In genomic region chr7:116500071-116500853, GRCh38 we compare ENCODE assay signal across 8 cellular contexts. TPM values are rescaled to one million over a fixed set of nuclear protein-coding genes. Genes with fewer than 3 reads are reported as not detected.
DNase-seq lines count a peak whose midpoint lies in the region; ATAC-seq, FAIRE-seq and TF ChIP-seq lines count a peak whose summit lies in the region.

No MANE protein-coding gene starts in this region.

- no peak for TF ChIP-seq POLR2A in GM12891 (IDR thresholded peaks at IDR 0.05; ENCODE audit: low read depth, low read length)

- intact Hi-C loops in left colon (cut with DNase I, micrococcal nuclease) = no loop called here

- H3K36me3 ChIP-seq in HEK293 (ENCODE audit: control insufficient read depth in 2 of 2, insufficient read depth in 1 of 2, low read length in 2 of 2) = peaks cover 0 to under 1% of the 10 kb centered on the region in 2 experiments; a peak in 1 of 3 replicates
- H3K36me3 ChIP-seq in SK-N-MC (ENCODE audit: insufficient read depth, low read length) = peaks cover 38% of the 10 kb centered on the region

- peaks cover 4% of the 10 kb centered on the region; the same call in 1 of the 2 replicates for H3K4me1 ChIP-seq in HEK293 (ENCODE audit: control insufficient read depth, insufficient read depth, low read length)

- H3K27ac ChIP-seq in HEK293 (ENCODE audit: extremely low read depth, low read depth, low read length) (peak overlapping the region; percentile 83), SK-N-MC (peak overlapping the region; percentile 81)

- peak; percentile 40; the same call in 1 of the 2 replicates for TF ChIP-seq CTCF in HEK293 (tag by site-specific recombination; IDR thresholded peaks at IDR 0.05)

- CTCF ChIA-PET in HEK293 (lab: Yijun Ruan, JAX) = interaction anchor here (0.6 to 0.9 kb wide), 3 partner anchors 15 to 320 kb away, joined by 3 to 4 read pairs (median 3); no protein-coding TSS in a partner anchor

- peak overlapping the region; percentile 93 for H3K9ac ChIP-seq in SK-N-MC (ENCODE audit: insufficient read length)

- POLR2A ChIA-PET in HEK293 (lab: Yijun Ruan, JAX) = interaction anchor here (0.8 to 1.2 kb wide), 3 partner anchors 11 to 58 kb away, joined by 3 to 8 read pairs (median 5); partner anchors contain the start of gene CAV1

- no peak for FAIRE-seq in GM12891 (lab: Jason Lieb, UNC)

- DNase-seq in ELF-1 (ENCODE audit: low read depth, low spot score) (peak; percentile 56), SK-N-MC (ENCODE audit: low read depth, low spot score) (no peak), left colon (peak in 1 of 2 donors; percentile 19), GM12891 (ENCODE audit: insufficient read length, low spot score) (no peak)
- DNase-seq in central memory CD4-positive, alpha-beta T cell = peak; percentile 12
- peak in 2 of 3 donors; percentile 27 to 30 for DNase-seq in stimulated activated CD4-positive, alpha-beta T cell treated with anti-CD3 and anti-CD28 coated beads, TNF-alpha, amount 100 ng/mL, for 48 hours (ENCODE audit: low read depth in 3 of 3)

- peak; percentile 34 for ATAC-seq in left colon
- no peak for ATAC-seq in GM21360 (IDR thresholded peaks at IDR 0.05; ENCODE audit: unreplicated experiment)

- H3K9me3 ChIP-seq in HEK293 (ENCODE audit: control insufficient read depth, insufficient read depth, low read depth, low read length) (no peaks in the 10 kb centered on the region), SK-N-MC (ENCODE audit: low read depth, low read length) (no peaks in the 10 kb centered on the region; the same call in 1 of the 2 replicates)

- peak overlapping the region; percentile 71 for H3K4me3 ChIP-seq in HEK293 (ENCODE audit: low read depth, low read length)
- peak overlapping the region; percentile 98 for H3K4me3 ChIP-seq in SK-N-MC

TF ChIP-seq in HEK293, 187 proteins besides CTCF, POLR2A, EP300 and RAD21 (continues in another document):
- TF ChIP-seq ZBTB20 (tag by site-specific recombination; IDR thresholded peaks at IDR 0.05) (peak; percentile 94), ZNF223 (tag by site-specific recombination; IDR thresholded peaks at IDR 0.05) (no peak), HOXD13 (CRISPR knock-in tag; IDR thresholded peaks at IDR 0.05; ENCODE audit: borderline replicate concordance) (no peak), ZFHX2 (tag by site-specific recombination; conservative IDR thresholded peaks at IDR 0.05) (peak; percentile 71), ZNF112 (tag by site-specific recombination; IDR thresholded peaks at IDR 0.05) (no peak), ZNF133 (tag by site-specific recombination; IDR thresholded peaks at IDR 0.05) (no peak), ZNF596 (tag by site-specific recombination; IDR thresholded peaks at IDR 0.05) (no peak), ZNF76 (tag by site-specific recombination; IDR thresholded peaks at IDR 0.05; ENCODE audit: borderline replicate concordance, low read depth) (peak; percentile 7; the same call in 1 of the 2 replicates), KLF17 (tag by site-specific recombination; IDR thresholded peaks at IDR 0.05) (no peak; the same call in 1 of the 2 replicates), SP2 (tag by site-specific recombination; IDR thresholded peaks at IDR 0.05) (0 out of 2 replicates have a peak, but pooled peaks have one; percentile 58), ZNF501 (tag by site-specific recombination; IDR thresholded peaks at IDR 0.05) (peak; percentile 22; the same call in 1 of the 2 replicates), KLF8 (tag by site-specific recombination; IDR thresholded peaks at IDR 0.05) (no peak)
- TF ChIP-seq, protein P1, sequence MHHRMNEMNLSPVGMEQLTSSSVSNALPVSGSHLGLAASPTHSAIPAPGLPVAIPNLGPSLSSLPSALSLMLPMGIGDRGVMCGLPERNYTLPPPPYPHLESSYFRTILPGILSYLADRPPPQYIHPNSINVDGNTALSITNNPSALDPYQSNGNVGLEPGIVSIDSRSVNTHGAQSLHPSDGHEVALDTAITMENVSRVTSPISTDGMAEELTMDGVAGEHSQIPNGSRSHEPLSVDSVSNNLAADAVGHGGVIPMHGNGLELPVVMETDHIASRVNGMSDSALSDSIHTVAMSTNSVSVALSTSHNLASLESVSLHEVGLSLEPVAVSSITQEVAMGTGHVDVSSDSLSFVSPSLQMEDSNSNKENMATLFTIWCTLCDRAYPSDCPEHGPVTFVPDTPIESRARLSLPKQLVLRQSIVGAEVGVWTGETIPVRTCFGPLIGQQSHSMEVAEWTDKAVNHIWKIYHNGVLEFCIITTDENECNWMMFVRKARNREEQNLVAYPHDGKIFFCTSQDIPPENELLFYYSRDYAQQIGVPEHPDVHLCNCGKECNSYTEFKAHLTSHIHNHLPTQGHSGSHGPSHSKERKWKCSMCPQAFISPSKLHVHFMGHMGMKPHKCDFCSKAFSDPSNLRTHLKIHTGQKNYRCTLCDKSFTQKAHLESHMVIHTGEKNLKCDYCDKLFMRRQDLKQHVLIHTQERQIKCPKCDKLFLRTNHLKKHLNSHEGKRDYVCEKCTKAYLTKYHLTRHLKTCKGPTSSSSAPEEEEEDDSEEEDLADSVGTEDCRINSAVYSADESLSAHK (tag by site-specific recombination; IDR thresholded peaks at IDR 0.05) = peak; percentile 78; the same call in 1 of the 2 replicates

TF ChIP-seq in GM12891, 5 proteins besides CTCF, POLR2A, EP300 and RAD21:
- TF ChIP-seq POU2F2 (IDR thresholded peaks at IDR 0.05; ENCODE audit: low read depth, low read length) (no peak), TAF1 (IDR thresholded peaks at IDR 0.05; ENCODE audit: low read depth, low read length) (no peak), POLR2AphosphoS5 (IDR thresholded peaks at IDR 0.05; ENCODE audit: low read depth, low read length) (no peak), PAX5 (IDR thresholded peaks at IDR 0.05; ENCODE audit: insufficient read depth, low read length, severe bottlenecking) (no peak), SPI1 (IDR thresholded peaks at IDR 0.05; ENCODE audit: low read depth, low read length) (no peak)

RNA-seq across cellular contexts. Expression of gene CAV2, which starts 0.7 kb away (rescaled TPM):
- 10 to 100 TPM in 1 of 2 donors, 1 to 10 TPM in 1; 8.9 to 16.1 TPM for total RNA-seq in left colon
- polyA plus RNA-seq in GM12891 (2012; ENCODE audit: low read depth, missing spikeins) = 0.04 TPM

RNA-seq across cellular contexts. Expression of gene CAV1, which starts 24.6 kb away (rescaled TPM):
- total RNA-seq in left colon = 10 to 100 TPM; 15.7 to 74.1 TPM
- 0.51 TPM for polyA plus RNA-seq in GM12891 (2012; ENCODE audit: low read depth, missing spikeins)

Comparison
In these comparisons a context has a peak if more than half of its experiments do, and no peak if none do; other contexts are left out.
1. DNase-seq: peak in ELF-1 (single experiment), central memory CD4-positive, alpha-beta T cell (single experiment) and stimulated activated CD4-positive, alpha-beta T cell treated with anti-CD3 and anti-CD28 coated beads, TNF-alpha, amount 100 ng/mL, for 48 hours (2 of 3); none in SK-N-MC (single experiment) and GM12891 (single experiment).